In genomic region chr2:60366178-60366577, GRCh38 we compare ENCODE assay signal across 11 cellular contexts.
A peak's percentile ranks its signal among the peaks of the same experiment; 100 is the strongest.
DNase-seq lines count a peak whose midpoint lies in the region; ATAC-seq, FAIRE-seq and TF ChIP-seq lines count a peak whose summit lies in the region.
"Had no signal": no experiment of that assay in that cellular context is flagged by ENCODE, and none has a peak within 500 bp of the region (broad histone marks: within the 10 kb centered on the region; RNA-seq: fewer than 3 reads in every experiment).

No MANE protein-coding gene starts in this region.

- ATAC-seq in GM21737 (IDR thresholded peaks at IDR 0.05; ENCODE audit: unreplicated experiment) (peak; percentile 63), memory B cell (ENCODE audit: low read depth) (peak; percentile 63), HG03135 (IDR thresholded peaks at IDR 0.05; ENCODE audit: unreplicated experiment) (no peak), GM18870 (IDR thresholded peaks at IDR 0.05; ENCODE audit: unreplicated experiment) (no peak)
- ATAC-seq: gastrocnemius medialis had no signal

- peaks cover 4% of the 10 kb centered on the region for H3K36me3 Mint-ChIP-seq in memory B cell

- peaks cover 5% of the 10 kb centered on the region for H3K4me1 ChIP-seq in suprapubic skin
- H3K4me1 ChIP-seq: gastrocnemius medialis had no signal

- H3K4me1 Mint-ChIP-seq in memory B cell, result peaks cover 81% of the 10 kb centered on the region

- no peak for TF ChIP-seq POLR2A in suprapubic skin (IDR thresholded peaks at IDR 0.05)

- H3K27me3 Mint-ChIP-seq in memory B cell, result no peaks in the 10 kb centered on the region

- no peak for TF ChIP-seq EP300 in suprapubic skin (IDR thresholded peaks at IDR 0.05)

- H3K27ac Mint-ChIP-seq in memory B cell, result peak overlapping the region; percentile 84
- H3K27ac Mint-ChIP-seq: T-helper 2 cell treated with Interferon-gamma antibody and Interleukin-4, amounts not matched to agents 5 μg/mL and 100 μg/mL, for 36 hours had no signal

- no peaks in the 10 kb centered on the region for H3K36me3 ChIP-seq in suprapubic skin
- H3K36me3 ChIP-seq: gastrocnemius medialis had no signal

- peak; percentile 86 for FAIRE-seq in GM18507 (lab: Jason Lieb, UNC)

- WGBS in suprapubic skin, result 62% methylated on average over 3 of the region's 3 CpGs

- peaks cover 2% of the 10 kb centered on the region for H3K9me3 Mint-ChIP-seq in memory B cell
- H3K9me3 Mint-ChIP-seq: T-helper 2 cell treated with Interferon-gamma antibody and Interleukin-4, amounts not matched to agents 5 μg/mL and 100 μg/mL, for 36 hours had no signal

- no peaks in the 10 kb centered on the region for H3K9me3 ChIP-seq in suprapubic skin
- H3K9me3 ChIP-seq: gastrocnemius medialis had no signal

- H3K27ac ChIP-seq in suprapubic skin, result no peak overlapping the region
- H3K27ac ChIP-seq: gastrocnemius medialis had no signal

- peak overlapping the region; percentile 50 for H3K4me3 Mint-ChIP-seq in memory B cell
- H3K4me3 Mint-ChIP-seq: T-helper 2 cell treated with Interferon-gamma antibody and Interleukin-4, amounts not matched to agents 5 μg/mL and 100 μg/mL, for 36 hours had no signal

- no peak overlapping the region for H3K4me3 ChIP-seq in suprapubic skin
- H3K4me3 ChIP-seq: gastrocnemius medialis had no signal

- TF ChIP-seq CTCF in suprapubic skin (IDR thresholded peaks at IDR 0.05), result no peak

- no peaks in the 10 kb centered on the region for H3K27me3 ChIP-seq in suprapubic skin
- H3K27me3 ChIP-seq: gastrocnemius medialis had no signal

- DNase-seq in GM18507 (ENCODE audit: extremely low spot score, insufficient read length, low read depth) (no peak), NAMALWA (ENCODE audit: low spot score) (peak; percentile 73), memory B cell (ENCODE audit: low spot score in 2 of 2) (no peak), midbrain (lab: John Stamatoyannopoulos, UW) (no peak), suprapubic skin (ENCODE audit: low spot score in 2 of 2) (no peak)
- DNase-seq: activated gamma-delta T cell, gastrocnemius medialis had no signal

Comparison
In these comparisons a context has a peak if more than half of its experiments do, and no peak if none do; other contexts are left out.
1. ATAC-seq: peak in GM21737 (single experiment) and memory B cell (single experiment); none in HG03135 (single experiment) and GM18870 (single experiment).